8 cellular contexts compared by ENCODE assay signal in the genomic region with DNA sequence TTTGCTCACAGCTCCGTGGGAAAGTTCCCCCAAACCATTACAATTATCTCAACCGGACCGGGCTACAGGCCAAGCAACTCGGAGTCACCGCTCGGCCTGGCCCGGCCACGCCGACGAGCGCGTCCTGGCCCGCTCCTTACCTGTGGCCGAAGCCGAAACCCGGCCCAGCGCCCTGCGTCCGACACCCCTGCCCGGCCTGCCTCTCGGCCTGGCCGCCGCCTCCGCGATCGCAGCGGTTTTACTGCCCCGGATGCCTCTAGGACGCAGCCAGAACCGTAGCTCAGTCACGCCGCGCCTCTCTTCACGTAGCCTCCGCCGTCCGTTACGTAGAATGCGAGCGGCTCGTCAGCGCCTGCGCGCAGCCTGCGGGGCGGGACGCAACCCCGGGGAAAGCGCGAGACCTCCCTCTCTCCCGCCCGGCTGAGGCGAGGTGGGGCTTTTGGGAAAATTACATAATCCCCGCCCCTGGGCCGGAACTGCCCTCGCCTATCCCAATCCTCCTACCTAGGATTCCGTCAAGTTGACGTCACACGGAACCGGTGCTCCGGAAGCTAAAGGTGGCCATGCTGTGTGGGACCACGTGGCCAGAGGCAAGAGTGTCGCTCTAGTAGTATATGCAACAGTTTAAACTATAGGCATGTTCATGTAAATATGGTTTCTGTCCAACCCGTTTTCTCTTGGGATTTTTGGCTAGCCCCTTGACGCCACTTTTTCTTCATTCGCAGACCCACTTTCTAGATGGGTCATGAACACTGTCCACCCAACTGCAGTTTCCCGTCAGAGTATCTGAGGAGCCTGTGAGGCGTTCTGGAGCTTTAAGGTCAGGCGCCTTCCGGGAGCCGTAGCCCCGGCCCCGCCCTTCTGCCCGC. TPM values are rescaled to one million over a fixed set of nuclear protein-coding genes. Genes with fewer than 3 reads are reported as not detected.
A peak's percentile ranks its signal among the peaks of the same experiment; 100 is the strongest.
DNase-seq lines count a peak whose midpoint lies in the region; ATAC-seq and TF ChIP-seq lines count a peak whose summit lies in the region.

TSS of gene CCDC47 (minus strand) at position 326 of the 869 bp plus-strand sequence. CDS start 7,422 bp downstream, outside the sequence.

- peak; percentile 100 for DNase-seq in AG20443 (ENCODE audit: low spot score)
- DNase-seq in NCI-H510A (lab: John Stamatoyannopoulos, UW) = peak; percentile 99
- peak; percentile 97 for DNase-seq in activated CD4-positive, alpha-beta T cell treated with anti-CD3 and anti-CD28 coated beads for 1 hour
- DNase-seq in cerebellum (ENCODE audit: low spot score) = peak; percentile 100
- peak; percentile 100 for DNase-seq in islet precursor cell
- DNase-seq in stimulated activated CD4-positive, alpha-beta T cell treated with anti-CD3 and anti-CD28 coated beads, Interleukin-12 subunit alpha, Interleukin-12 subunit beta, amount 100 ng/mL, for 48 hours (ENCODE audit: low read depth in 2 of 3, low spot score in 1 of 3) = peak; percentile 96 to 99 (median 97)

- peak; percentile 93 for TF ChIP-seq POLR2A in GM19099 (IDR thresholded peaks at IDR 0.05; ENCODE audit: extremely low read depth, insufficient read length, low read depth)

- peak; percentile 83 for ATAC-seq in HG03432 (IDR thresholded peaks at IDR 0.05; ENCODE audit: unreplicated experiment)

RNA-seq across cellular contexts. Expression of gene CCDC47, which starts in this region (rescaled TPM):
- 41.0 TPM for total RNA-seq in cerebellum

Comparison
In these comparisons a context has a peak if more than half of its experiments do, and no peak if none do; other contexts are left out.
1. Peak in every context shown above with its lines: DNase-seq and ATAC-seq.